10 cellular contexts compared by ENCODE assay signal in the genomic region with DNA sequence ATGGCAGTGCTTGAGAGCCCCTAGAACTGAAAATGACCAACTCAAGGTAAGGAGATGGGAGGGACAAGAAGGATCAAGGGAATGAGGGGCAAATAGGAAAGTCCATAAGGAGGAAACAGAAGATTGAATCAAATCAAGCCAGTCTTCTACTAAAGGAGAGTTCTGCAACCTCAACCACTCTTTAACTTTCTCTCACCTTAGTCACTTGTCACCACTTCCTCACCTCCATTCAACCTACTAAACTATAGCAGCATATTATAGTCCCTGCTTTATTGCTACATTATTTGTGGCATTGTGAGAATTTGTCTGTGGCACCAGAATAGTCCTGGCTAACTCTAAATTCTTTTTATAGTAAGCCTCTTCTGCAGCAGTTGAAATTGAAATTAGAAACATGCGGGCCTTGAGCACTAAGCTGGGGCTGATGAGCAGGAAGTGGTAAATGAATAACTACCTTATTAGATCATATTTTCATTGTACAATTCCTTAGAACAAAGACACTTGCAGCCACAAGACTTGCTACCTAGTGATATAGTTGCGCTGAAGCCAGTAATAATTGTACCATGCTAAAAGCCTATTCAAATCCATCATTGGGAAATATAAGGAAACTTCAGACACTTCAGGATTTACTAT.
A peak's percentile ranks its signal among the peaks of the same experiment; 100 is the strongest.
DNase-seq lines count a peak whose midpoint lies in the region; ATAC-seq, FAIRE-seq and TF ChIP-seq lines count a peak whose summit lies in the region.
"Had no signal": no experiment of that assay in that cellular context is flagged by ENCODE, and none has a peak within 500 bp of the region (broad histone marks: within the 10 kb centered on the region; RNA-seq: fewer than 3 reads in every experiment).

No MANE protein-coding gene starts in this region.

- H3K4me1 ChIP-seq in heart right ventricle = no peaks in the 10 kb centered on the region

- ATAC-seq in Right ventricle myocardium superior (ENCODE audit: poor library complexity) = peak; percentile 51
- ATAC-seq in heart right ventricle = no peak
- ATAC-seq in HG03460 (IDR thresholded peaks at IDR 0.05; ENCODE audit: unreplicated experiment) = peak; percentile 70
- ATAC-seq in HG02642 (IDR thresholded peaks at IDR 0.05; ENCODE audit: poor library complexity, unreplicated experiment) = no peak

- intact Hi-C loops in Right ventricle myocardium superior (cut with DNase I) = no loop called here
- intact Hi-C loops in heart right ventricle (cut with DNase I) = no loop called here

- no peak overlapping the region for H3K4me3 ChIP-seq in heart right ventricle
- H3K4me3 ChIP-seq in bronchial epithelial cell (ENCODE audit: low read depth, low read length) = no peak overlapping the region

- FAIRE-seq in bronchial epithelial cell (lab: Jason Lieb, UNC) (no peak), urothelium cell line (lab: Jason Lieb, UNC) (no peak)

- peak overlapping the region in 1 of 10 donors; percentile 2 for H3K27ac ChIP-seq in heart right ventricle
- H3K27ac ChIP-seq: neutrophil had no signal

- no peaks in the 10 kb centered on the region for H3K9me3 ChIP-seq in heart right ventricle
- H3K9me3 ChIP-seq: neutrophil had no signal

- TF ChIP-seq CTCF in heart right ventricle (IDR thresholded peaks at IDR 0.05) (no peak), bronchial epithelial cell (IDR thresholded peaks at IDR 0.05; ENCODE audit: insufficient read depth, low read length, severe bottlenecking) (no peak)

- peaks cover 0 to 11% (median 0%) of the 10 kb centered on the region in 7 donors for H3K27me3 ChIP-seq in heart right ventricle
- H3K27me3 ChIP-seq in bronchial epithelial cell (ENCODE audit: control insufficient read depth, insufficient read depth, low read length) = no peaks in the 10 kb centered on the region
- H3K27me3 ChIP-seq: neutrophil had no signal

- H3K36me3 ChIP-seq in heart right ventricle (no peaks in the 10 kb centered on the region), bronchial epithelial cell (ENCODE audit: control insufficient read depth, insufficient read depth, low read length) (no peaks in the 10 kb centered on the region)
- H3K36me3 ChIP-seq: neutrophil had no signal

- no peak for DNase-seq in Right ventricle myocardium superior
- DNase-seq in heart right ventricle = no peak
- DNase-seq in bronchial epithelial cell (ENCODE audit: low read depth) = peak; percentile 75
- peak; percentile 43 for DNase-seq in urothelium cell line (ENCODE audit: low spot score)
- DNase-seq in COLO668 (lab: John Stamatoyannopoulos, UW; ENCODE audit: unreplicated experiment) = no peak
- DNase-seq in NCI-H2107 (lab: John Stamatoyannopoulos, UW) = no peak
- DNase-seq: aorta had no signal

- 29 to 40% methylated on average over 2 of the region's 2 CpGs for WGBS in heart right ventricle, 2 donors

Comparison
In these comparisons a context has a peak if more than half of its experiments do, and no peak if none do; other contexts are left out.
1. ATAC-seq: peak in Right ventricle myocardium superior (single experiment) and HG03460 (single experiment); none in heart right ventricle (0 of 8) and HG02642 (single experiment).
2. DNase-seq: peak in bronchial epithelial cell (single experiment) and urothelium cell line (single experiment); none in Right ventricle myocardium superior (single experiment), heart right ventricle (0 of 2), COLO668 (single experiment) and NCI-H2107 (single experiment).